In genomic region chr12:132503611-132504204, GRCh38 we compare ENCODE assay signal across 16 cellular contexts. TPM values are rescaled to one million over a fixed set of nuclear protein-coding genes. Genes with fewer than 3 reads are reported as not detected.
DNase-seq lines count a peak whose midpoint lies in the region; ATAC-seq and TF ChIP-seq lines count a peak whose summit lies in the region.
"Had no signal": no experiment of that assay in that cellular context is flagged by ENCODE, and none has a peak within 500 bp of the region (broad histone marks: within the 10 kb centered on the region; RNA-seq: fewer than 3 reads in every experiment).

No MANE protein-coding gene starts in this region.

- TF ChIP-seq POLR2A in upper lobe of left lung (IDR thresholded peaks at IDR 0.05), result no peak

- no peak overlapping the region for H3K4me3 ChIP-seq in A673 (ENCODE audit: low read depth, low read length, poor library complexity, severe bottlenecking)
- H3K4me3 ChIP-seq in CD8-positive, alpha-beta T cell (ENCODE audit: low read depth, low read length), result no peak overlapping the region
- H3K4me3 ChIP-seq in mesenchymal stem cell (ENCODE audit: insufficient read depth in 1 of 2, low read depth in 1 of 2, low read length in 2 of 2), result no peak overlapping the region
- H3K4me3 ChIP-seq in upper lobe of left lung, result no peak overlapping the region
- H3K4me3 ChIP-seq: lower lobe of right lung, neural progenitor cell had no signal

- no peak overlapping the region for H2BK120ac ChIP-seq in mesenchymal stem cell (ENCODE audit: low read depth, low read length)

- H3K36me3 Mint-ChIP-seq in CD8-positive, alpha-beta T cell, result peaks cover 7% of the 10 kb centered on the region
- no peaks in the 10 kb centered on the region for H3K36me3 Mint-ChIP-seq in activated T-helper 17 cell treated with anti-CD3 and anti-CD28 coated beads, Interleukin-2, amount 50 U/mL, for 72 hours (ENCODE audit: low read depth)
- H3K36me3 Mint-ChIP-seq: neural progenitor cell had no signal

- peaks cover 40% of the 10 kb centered on the region for H3K4me1 ChIP-seq in A673 (ENCODE audit: insufficient read depth, low read length, poor library complexity, severe bottlenecking)
- H3K4me1 ChIP-seq in CD8-positive, alpha-beta T cell (ENCODE audit: insufficient read depth, low read length), result peaks cover 77% of the 10 kb centered on the region
- peaks cover 76% of the 10 kb centered on the region for H3K4me1 ChIP-seq in mesenchymal stem cell (ENCODE audit: control insufficient read depth, insufficient read depth, low read depth, low read length)
- H3K4me1 ChIP-seq in upper lobe of left lung, result peaks cover 63 to 89% (median 75%) of the 10 kb centered on the region in 4 donors

- intact Hi-C loops in A673 (cut with micrococcal nuclease; ENCODE audit: unreplicated experiment), result no loop called here
- intact Hi-C loops in CD8-positive, alpha-beta T cell (cut with DNase I, micrococcal nuclease), result no loop called here

- WGBS in mesenchymal stem cell, result 96% methylated on average over 5 of the region's 5 CpGs
- WGBS in upper lobe of left lung, 2 donors, result 77% methylated on average over 4 of the region's 5 CpGs; no CpG with 5 or more reads in 1 of the 2 donors

- H4K91ac ChIP-seq in mesenchymal stem cell (ENCODE audit: low read length), result no peak overlapping the region

- no peaks in the 10 kb centered on the region for H3K9me3 Mint-ChIP-seq in CD8-positive, alpha-beta T cell
- H3K9me3 Mint-ChIP-seq in activated T-helper 17 cell treated with anti-CD3 and anti-CD28 coated beads, Interleukin-2, amount 50 U/mL, for 72 hours, result no peaks in the 10 kb centered on the region
- H3K9me3 Mint-ChIP-seq: activated CD4-positive, alpha-beta T cell treated with anti-CD3 and anti-CD28 coated beads, Interleukin-2, amount 10 ng/mL, durations not matched to agents 24 days and 14 days; activated T-cell treated with anti-CD3 and anti-CD28 coated beads, Interleukin-2, amount 50 U/mL, for 4 hours; neural progenitor cell had no signal

- TF ChIP-seq CTCF in A673 (conservative IDR thresholded peaks at IDR 0.05; ENCODE audit: low read depth, low read length), result no peak
- TF ChIP-seq CTCF in CD8-positive, alpha-beta T cell (IDR thresholded peaks at IDR 0.05), result no peak
- TF ChIP-seq CTCF in GM10248 (IDR thresholded peaks at IDR 0.05; ENCODE audit: control extremely low read depth, extremely low read depth, low read depth, missing control alignments), result no peak
- TF ChIP-seq CTCF in upper lobe of left lung (IDR thresholded peaks at IDR 0.05), result no peak

- H3K4me2 ChIP-seq in mesenchymal stem cell (ENCODE audit: low read length, poor library complexity, severe bottlenecking), result no peak overlapping the region
- H3K4me2 ChIP-seq: neural progenitor cell had no signal

- no peak for DNase-seq in A673 (ENCODE audit: low spot score)
- DNase-seq in CD8-positive, alpha-beta T cell, result no peak
- no peak for DNase-seq in mesenchymal stem cell
- no peak for DNase-seq in GM10248 (ENCODE audit: extremely low spot score)
- no peak for DNase-seq in upper lobe of left lung
- DNase-seq: activated CD4-positive, alpha-beta T cell treated with anti-CD3 and anti-CD28 coated beads, Interleukin-2, amount 10 ng/mL, durations not matched to agents 24 days and 14 days; activated T-cell treated with anti-CD3 and anti-CD28 coated beads, Interleukin-2, amount 50 U/mL, for 4 hours; DMS53; lower lobe of right lung; NCI-H2029 treated with DMSO at 0.1 percent for 48 hours; NCI-H526 treated with DMSO at 0.1 percent for 48 hours had no signal

- no peak overlapping the region for H3K9ac ChIP-seq in mesenchymal stem cell (ENCODE audit: low read length)
- H3K9ac ChIP-seq: neural progenitor cell had no signal

- no peak overlapping the region for H3K18ac ChIP-seq in mesenchymal stem cell (ENCODE audit: low read depth in 1 of 2, low read length in 2 of 2)

- TF ChIP-seq EP300 in upper lobe of left lung (IDR thresholded peaks at IDR 0.05), result no peak

- H3K23ac ChIP-seq in mesenchymal stem cell (ENCODE audit: low read length in 2 of 2), result no peak overlapping the region

- no peak overlapping the region for H2BK5ac ChIP-seq in mesenchymal stem cell (ENCODE audit: low read depth, low read length, poor library complexity, severe bottlenecking)

- H3K27me3 ChIP-seq in A673 (replicated peaks; ENCODE audit: insufficient read depth, low read depth, low read length, poor library complexity) (no peaks in the 10 kb centered on the region), mesenchymal stem cell (ENCODE audit: control insufficient read depth in 1 of 2, insufficient read depth in 1 of 2, low read length in 2 of 2) (no peaks in the 10 kb centered on the region), upper lobe of left lung (no peaks in the 10 kb centered on the region)
- H3K27me3 ChIP-seq in CD8-positive, alpha-beta T cell (ENCODE audit: insufficient read depth, low read length), result no peaks in the 10 kb centered on the region
- H3K27me3 ChIP-seq: neural progenitor cell had no signal

- no peak overlapping the region for H3K4me3 Mint-ChIP-seq in CD8-positive, alpha-beta T cell
- H3K4me3 Mint-ChIP-seq in activated T-helper 17 cell treated with anti-CD3 and anti-CD28 coated beads, Interleukin-2, amount 50 U/mL, for 72 hours, result no peak overlapping the region
- H3K4me3 Mint-ChIP-seq: activated CD4-positive, alpha-beta T cell treated with anti-CD3 and anti-CD28 coated beads, Interleukin-2, amount 10 ng/mL, durations not matched to agents 24 days and 14 days; activated T-cell treated with anti-CD3 and anti-CD28 coated beads, Interleukin-2, amount 50 U/mL, for 4 hours; neural progenitor cell had no signal

- BruUV-seq in A673 (replicated peaks; lab: Mats Ljungman, UMichigan), result no TSS peak

- H3K27ac Mint-ChIP-seq in CD8-positive, alpha-beta T cell, result peak overlapping the region; percentile 41
- peak overlapping the region; percentile 41 for H3K27ac Mint-ChIP-seq in activated T-helper 17 cell treated with anti-CD3 and anti-CD28 coated beads, Interleukin-2, amount 50 U/mL, for 72 hours
- H3K27ac Mint-ChIP-seq: activated CD4-positive, alpha-beta T cell treated with anti-CD3 and anti-CD28 coated beads, Interleukin-2, amount 10 ng/mL, durations not matched to agents 24 days and 14 days had no signal

- no peak overlapping the region for H2BK12ac ChIP-seq in mesenchymal stem cell (ENCODE audit: low read length in 2 of 2)

- no peak overlapping the region for H3K14ac ChIP-seq in mesenchymal stem cell (ENCODE audit: low read length in 2 of 2)

- H3K27ac ChIP-seq in A673 (ENCODE audit: low read depth, low read length, poor library complexity, severe bottlenecking), result peak overlapping the region; percentile 47
- no peak overlapping the region for H3K27ac ChIP-seq in CD8-positive, alpha-beta T cell (ENCODE audit: low read depth, low read length)
- no peak overlapping the region for H3K27ac ChIP-seq in mesenchymal stem cell (ENCODE audit: low read length, poor library complexity, severe bottlenecking)
- no peak overlapping the region for H3K27ac ChIP-seq in upper lobe of left lung
- H3K27ac ChIP-seq: epithelial cell of prostate, lower lobe of right lung, neural progenitor cell had no signal

- no peak overlapping the region for H4K8ac ChIP-seq in mesenchymal stem cell (ENCODE audit: low read length)

- H3K4me1 Mint-ChIP-seq in CD8-positive, alpha-beta T cell (ENCODE audit: low read depth), result peaks cover 69% of the 10 kb centered on the region
- peaks cover 5% of the 10 kb centered on the region for H3K4me1 Mint-ChIP-seq in activated T-helper 17 cell treated with anti-CD3 and anti-CD28 coated beads, Interleukin-2, amount 50 U/mL, for 72 hours

- H2BK15ac ChIP-seq in mesenchymal stem cell (ENCODE audit: low read depth, poor library complexity, severe bottlenecking), result peak overlapping the region; percentile 12

- CTCF ChIA-PET in A673 (lab: Charles Lee), result no interaction called here
- CTCF ChIA-PET in CD8-positive, alpha-beta T cell (lab: Charles Lee), result interaction anchor here (1.5 kb wide), 1 partner anchor 89 kb away, joined by 6 read pairs; no protein-coding TSS in a partner anchor
- CTCF ChIA-PET in GM10248 (lab: Yijun Ruan, JAX), result interaction anchor here (3.4 kb wide), 1 partner anchor 19 kb away, joined by 11 read pairs; no protein-coding TSS in a partner anchor

- H3K36me3 ChIP-seq in A673 (ENCODE audit: insufficient read depth, low read length, poor library complexity, severe bottlenecking) (no peaks in the 10 kb centered on the region), mesenchymal stem cell (ENCODE audit: control insufficient read depth in 1 of 2, insufficient read depth in 2 of 2, low read depth in 1 of 2, low read length in 2 of 2) (peaks cover 0 to 19% of the 10 kb centered on the region in 2 experiments), upper lobe of left lung (peaks cover 0 to 8% (median 6%) of the 10 kb centered on the region in 4 donors)
- H3K36me3 ChIP-seq in CD8-positive, alpha-beta T cell (ENCODE audit: insufficient read depth, low read length), result peaks cover 5% of the 10 kb centered on the region
- H3K36me3 ChIP-seq: neural progenitor cell had no signal

- no peak overlapping the region for H2AK5ac ChIP-seq in mesenchymal stem cell (ENCODE audit: low read length, severe bottlenecking)

- ATAC-seq in CD8-positive, alpha-beta T cell, result no peak
- no peak for ATAC-seq in activated T-helper 17 cell treated with anti-CD3 and anti-CD28 coated beads, Interleukin-2, amount 50 U/mL, for 72 hours (replicated peaks)
- ATAC-seq in GM18909 (IDR thresholded peaks at IDR 0.05; ENCODE audit: poor library complexity, unreplicated experiment) (no peak), GM18907 (IDR thresholded peaks at IDR 0.05; ENCODE audit: unreplicated experiment) (no peak), upper lobe of left lung (ENCODE audit: low FRiP score in 2 of 2) (no peak)
- ATAC-seq: activated T-cell treated with anti-CD3 and anti-CD28 coated beads, Interleukin-2, amount 50 U/mL, for 4 hours; lower lobe of right lung had no signal

- H2AFZ ChIP-seq in mesenchymal stem cell (ENCODE audit: low read depth, low read length), result no peak overlapping the region
- H2AFZ ChIP-seq: neural progenitor cell had no signal

- no peaks in the 10 kb centered on the region for H3K9me3 ChIP-seq in A673 (ENCODE audit: low read depth, low read length, poor library complexity, severe bottlenecking)
- H3K9me3 ChIP-seq in CD8-positive, alpha-beta T cell (ENCODE audit: low read length), result no peaks in the 10 kb centered on the region
- no peaks in the 10 kb centered on the region for H3K9me3 ChIP-seq in mesenchymal stem cell (ENCODE audit: control insufficient read depth, low read length)
- H3K9me3 ChIP-seq in upper lobe of left lung, result no peaks in the 10 kb centered on the region
- H3K9me3 ChIP-seq: lower lobe of right lung had no signal

- no peak overlapping the region for H3K4ac ChIP-seq in mesenchymal stem cell (ENCODE audit: low read depth in 1 of 2, low read length in 2 of 2)

- peaks cover 50% of the 10 kb centered on the region for H3K79me1 ChIP-seq in mesenchymal stem cell (replicated peaks; ENCODE audit: low read length, poor library complexity, severe bottlenecking)

- POLR2A ChIA-PET in A673 (lab: Charles Lee; ENCODE audit: low non-redundant PET) (no interaction called here), GM10248 (lab: Yijun Ruan, JAX) (no interaction called here)
- POLR2A ChIA-PET in CD8-positive, alpha-beta T cell (lab: Charles Lee), result no interaction called here

- H3K27me3 Mint-ChIP-seq in CD8-positive, alpha-beta T cell (ENCODE audit: low read depth), result no peaks in the 10 kb centered on the region
- no peaks in the 10 kb centered on the region for H3K27me3 Mint-ChIP-seq in activated T-helper 17 cell treated with anti-CD3 and anti-CD28 coated beads, Interleukin-2, amount 50 U/mL, for 72 hours
- H3K27me3 Mint-ChIP-seq: activated CD4-positive, alpha-beta T cell treated with anti-CD3 and anti-CD28 coated beads, Interleukin-2, amount 10 ng/mL, durations not matched to agents 24 days and 14 days had no signal

RNA-seq across cellular contexts. Expression of gene FBRSL1, which starts 13.8 kb away (rescaled TPM):
- total RNA-seq in A673 (2021) (111 and 130 TPM in 2 replicates), upper lobe of left lung (10 to 100 TPM; 16.0 to 53.0 (median 44.1) TPM)
- 10 to 100 TPM; 78.5 to 82.0 TPM for total RNA-seq in CD8-positive, alpha-beta T cell
- total RNA-seq in activated T-helper 17 cell treated with anti-CD3 and anti-CD28 coated beads, Interleukin-2, amount 50 U/mL, for 72 hours, result 10 to 100 TPM; 34.7 to 38.7 TPM
- 35.1 TPM for polyA plus RNA-seq in mesenchymal stem cell (2013, experiment 1 of 2)
- polyA plus RNA-seq in mesenchymal stem cell (2013, experiment 2 of 2), result 32.7 TPM
